20 cellular contexts compared by ENCODE assay signal in the genomic region with DNA sequence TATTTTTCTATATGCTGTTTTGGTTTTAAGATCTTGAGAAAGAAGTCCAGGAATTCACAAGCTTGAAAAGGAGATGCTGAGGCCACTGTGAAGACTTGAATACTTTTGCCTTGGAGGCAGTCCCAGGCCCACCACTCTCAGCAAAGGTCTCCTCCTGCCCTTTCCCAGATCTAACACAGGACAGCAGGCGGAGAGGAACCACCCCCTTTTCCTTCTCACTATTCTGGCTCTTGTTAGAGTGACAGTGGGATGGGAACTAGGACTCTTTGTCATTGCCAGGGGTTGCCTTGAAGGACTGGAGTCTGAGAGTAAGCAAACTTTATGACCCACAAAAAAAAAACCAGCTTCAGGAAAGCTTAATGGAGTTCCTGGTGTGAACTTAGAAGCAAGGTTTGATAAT. TPM values are rescaled to one million over a fixed set of nuclear protein-coding genes. Genes with fewer than 3 reads are reported as not detected.
DNase-seq lines count a peak whose midpoint lies in the region; ATAC-seq, FAIRE-seq and TF ChIP-seq lines count a peak whose summit lies in the region.
"Had no signal": no experiment of that assay in that cellular context is flagged by ENCODE, and none has a peak within 500 bp of the region (broad histone marks: within the 10 kb centered on the region; RNA-seq: fewer than 3 reads in every experiment).

No MANE protein-coding gene starts in this region.

- 73 to 86% methylated on average over 1 of the region's 1 CpG for WGBS in heart right ventricle, 2 donors

- no peaks in the 10 kb centered on the region for H3K79me2 ChIP-seq in endothelial cell of umbilical vein (ENCODE audit: control insufficient read depth, insufficient read depth, low read length)

- H3K9me3 ChIP-seq in heart right ventricle: no peaks in the 10 kb centered on the region
- no peaks in the 10 kb centered on the region for H3K9me3 ChIP-seq in right atrium auricular region
- H3K9me3 ChIP-seq in endothelial cell of umbilical vein (replicated peaks; ENCODE audit: control insufficient read depth, insufficient read depth, low read length): no peaks in the 10 kb centered on the region
- no peaks in the 10 kb centered on the region for H3K9me3 ChIP-seq in mucosa of stomach (ENCODE audit: control insufficient read depth, low read length)
- no peaks in the 10 kb centered on the region for H3K9me3 ChIP-seq in tibial artery
- H3K9me3 ChIP-seq: ascending aorta, tibial nerve had no signal

- peak overlapping the region; percentile 90 for H3K4me2 ChIP-seq in endothelial cell of umbilical vein (ENCODE audit: insufficient read depth, low read length)

- BruUV-seq in endothelial cell of umbilical vein (replicated peaks; lab: Mats Ljungman, UMichigan): no TSS peak

- no peak for FAIRE-seq in endothelial cell of umbilical vein (lab: Jason Lieb, UNC)
- no peak for FAIRE-seq in RCC 7860 (lab: Jason Lieb, UNC)

- POLR2A ChIA-PET in endothelial cell of umbilical vein (lab: Charles Lee): interaction anchor here (1.1 kb wide), 1 partner anchor 177 kb away, joined by 3 read pairs; no protein-coding TSS in a partner anchor

- H3K27ac ChIP-seq in heart right ventricle (peak overlapping the region in 4 of 10 donors; percentile 2 to 53 (median 26)), right atrium auricular region (no peak overlapping the region), endothelial cell of umbilical vein (ENCODE audit: insufficient read depth, low read depth, low read length) (no peak overlapping the region), tibial artery (no peak overlapping the region)
- H3K27ac ChIP-seq: ascending aorta, tibial nerve, WERI-Rb-1 had no signal

- TF ChIP-seq POLR2A in endothelial cell of umbilical vein (IDR thresholded peaks at IDR 0.05; ENCODE audit: low read depth, low read length): no peak

- H3K9me1 ChIP-seq in endothelial cell of umbilical vein (replicated peaks; ENCODE audit: control insufficient read depth, extremely low read depth, insufficient read depth, low read length): no peaks in the 10 kb centered on the region

- TF ChIP-seq CTCF in heart right ventricle (IDR thresholded peaks at IDR 0.05) (no peak), right atrium auricular region (IDR thresholded peaks at IDR 0.05) (no peak), endothelial cell of umbilical vein (IDR thresholded peaks at IDR 0.05; ENCODE audit: extremely low read depth in 1 of 2, insufficient read depth in 1 of 2, low read depth in 1 of 2, low read length in 2 of 2) (no peak), GM20000 (IDR thresholded peaks at IDR 0.05; ENCODE audit: extremely low read depth, missing control alignments) (no peak), tibial artery (IDR thresholded peaks at IDR 0.05) (no peak)

- intact Hi-C loops in heart right ventricle (cut with DNase I) (loop anchor here in 9 of 10 donors (2.0 to 10.0 kb wide), 8 partner anchors 64 to 279 kb away; a partner anchor contains a TSS), endothelial cell of umbilical vein (cut with micrococcal nuclease) (no loop called here), tibial artery (cut with DNase I; ENCODE audit: low total_unique reads) (loop anchor here (5.0 kb wide), 2 partner anchors 179 to 279 kb away; a partner anchor contains a TSS)

- peak overlapping the region in 5 of 10 donors; percentile 42 to 56 (median 51) for H3K4me3 ChIP-seq in heart right ventricle
- H3K4me3 ChIP-seq in right atrium auricular region: peak overlapping the region in 1 of 2 donors; percentile 38
- H3K4me3 ChIP-seq in endothelial cell of umbilical vein (replicated peaks in 1 of 3; ENCODE audit: insufficient read depth in 1 of 3, low read depth in 1 of 3, low read length in 3 of 3): no peak overlapping the region
- H3K4me3 ChIP-seq in mucosa of stomach (ENCODE audit: low read length): no peak overlapping the region
- H3K4me3 ChIP-seq in tibial artery: peak overlapping the region in 1 of 2 donors; percentile 47

- DNase-seq in heart right ventricle: no peak
- no peak for DNase-seq in right atrium auricular region (ENCODE audit: low spot score)
- DNase-seq in endothelial cell of umbilical vein (ENCODE audit: low read depth, low spot score): no peak
- no peak for DNase-seq in GM20000 (ENCODE audit: low spot score)
- no peak for DNase-seq in NCI-H524 (lab: John Stamatoyannopoulos, UW)
- no peak for DNase-seq in RCC 7860 (ENCODE audit: low spot score)
- no peak for DNase-seq in tibial artery
- DNase-seq: activated CD4-positive, alpha-beta T cell treated with anti-CD3 and anti-CD28 coated beads, Interleukin-2, amount 50 U/mL, for 48 hours; activated naive CD4-positive, alpha-beta T cell treated with anti-CD3 and anti-CD28 coated beads, Interleukin-2, amount 10 ng/mL, durations not matched to agents 7 days and 5 days; activated T-cell treated with anti-CD3 and anti-CD28 coated beads, Interleukin-2, amount 50 U/mL, for 24 hours; effector memory CD8-positive, alpha-beta T cell; immature natural killer cell; KG1; mammary epithelial cell; NCI-H510A; T-helper 17 cell had no signal

- peak overlapping the region; percentile 35 for H2AFZ ChIP-seq in endothelial cell of umbilical vein (ENCODE audit: low read depth, low read length)

- CTCF ChIA-PET in endothelial cell of umbilical vein (lab: Charles Lee): interaction anchor here (0.6 to 13.6 kb wide), 61 partner anchors 9 to 581 kb away, joined by 3 to 364 read pairs (median 5); a partner anchor contains a TSS

- dilution Hi-C loops in endothelial cell of umbilical vein (cut with MboI; ENCODE audit: extremely low pct_ligation_motif_present, low sequenced_read_pairs): no loop called here

- H3K27me3 ChIP-seq in heart right ventricle (no peaks in the 10 kb centered on the region), right atrium auricular region (no peaks in the 10 kb centered on the region), endothelial cell of umbilical vein (ENCODE audit: control insufficient read depth in 2 of 2, insufficient read depth in 2 of 2, low read length in 2 of 2) (no peaks in the 10 kb centered on the region), mucosa of stomach (ENCODE audit: control insufficient read depth, insufficient read depth, low read length) (peaks cover 5% of the 10 kb centered on the region), tibial artery (no peaks in the 10 kb centered on the region)
- H3K27me3 ChIP-seq: ascending aorta, tibial nerve had no signal

- peak in 6 of 8 donors; percentile 25 to 50 (median 38) for ATAC-seq in heart right ventricle
- ATAC-seq: effector memory CD8-positive, alpha-beta T cell; T-helper 17 cell had no signal

- H3K36me3 ChIP-seq in heart right ventricle: no peaks in the 10 kb centered on the region
- H3K36me3 ChIP-seq in right atrium auricular region: no peaks in the 10 kb centered on the region
- H3K36me3 ChIP-seq in endothelial cell of umbilical vein (ENCODE audit: control insufficient read depth in 2 of 2, extremely low read depth in 1 of 2, insufficient read depth in 2 of 2, low read length in 2 of 2): no peaks in the 10 kb centered on the region
- H3K36me3 ChIP-seq in mucosa of stomach (ENCODE audit: control insufficient read depth, insufficient read depth, low read length): no peaks in the 10 kb centered on the region
- H3K36me3 ChIP-seq in tibial artery: no peaks in the 10 kb centered on the region
- H3K36me3 ChIP-seq: ascending aorta, tibial nerve, WERI-Rb-1 had no signal

- H3K9ac ChIP-seq in endothelial cell of umbilical vein (replicated peaks; ENCODE audit: extremely low read depth, insufficient read depth, low read length): no peak overlapping the region
- peak overlapping the region; percentile 32 for H3K9ac ChIP-seq in mucosa of stomach (ENCODE audit: low read length)

- H3K4me1 ChIP-seq in heart right ventricle (peaks cover 0 to 26% (median 16%) of the 10 kb centered on the region in 9 donors), right atrium auricular region (peaks cover 0 to 23% of the 10 kb centered on the region in 2 donors), endothelial cell of umbilical vein (ENCODE audit: control insufficient read depth, extremely low read depth, insufficient read depth, low read length) (no peaks in the 10 kb centered on the region), mucosa of stomach (ENCODE audit: control insufficient read depth, insufficient read depth, low read length) (peaks cover 16% of the 10 kb centered on the region), tibial artery (peaks cover 0 to 53% (median 15%) of the 10 kb centered on the region in 4 donors)

- H4K20me1 ChIP-seq in endothelial cell of umbilical vein (replicated peaks; ENCODE audit: control insufficient read depth, extremely low read depth, insufficient read depth, low read length): no peaks in the 10 kb centered on the region

TF ChIP-seq in endothelial cell of umbilical vein, 7 proteins besides CTCF, POLR2A, EP300 and RAD21:
- no peak for TF ChIP-seq JUN (IDR thresholded peaks at IDR 0.05; ENCODE audit: borderline replicate concordance, insufficient read depth, insufficient read length, low read depth)
- TF ChIP-seq GATA2 (IDR thresholded peaks at IDR 0.05; ENCODE audit: insufficient read depth, insufficient read length, low read depth, low read length): no peak
- TF ChIP-seq, protein P1, sequence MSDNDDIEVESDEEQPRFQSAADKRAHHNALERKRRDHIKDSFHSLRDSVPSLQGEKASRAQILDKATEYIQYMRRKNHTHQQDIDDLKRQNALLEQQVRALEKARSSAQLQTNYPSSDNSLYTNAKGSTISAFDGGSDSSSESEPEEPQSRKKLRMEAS (IDR thresholded peaks at IDR 0.05; ENCODE audit: insufficient read depth, insufficient read length): no peak
- TF ChIP-seq EZH2 (IDR thresholded peaks at IDR 0.05; ENCODE audit: borderline replicate concordance, low read depth, low read length, severe bottlenecking): no peak
- no peak for TF ChIP-seq POLR2AphosphoS5 (IDR thresholded peaks at IDR 0.05; ENCODE audit: insufficient read depth, low read depth, low read length)
- no peak for TF ChIP-seq MYC (IDR thresholded peaks at IDR 0.05; ENCODE audit: low read depth, low read length)
- TF ChIP-seq FOS (IDR thresholded peaks at IDR 0.05; ENCODE audit: borderline replicate concordance, insufficient read depth, low read length): no peak

RNA-seq across cellular contexts. Expression of a gene that starts 54.7 kb away (rescaled TPM):
- total RNA-seq in heart right ventricle (10 to 100 TPM; 11.3 to 18.6 (median 14.6) TPM), right atrium auricular region (10 to 100 TPM; 19.1 to 20.2 TPM), endothelial cell of umbilical vein (14.6 and 15.7 TPM in 2 replicates)
- polyA plus RNA-seq in heart right ventricle (10 to 100 TPM in 1 of 2 donors, 1 to 10 TPM in 1; 8.1 to 10.1 TPM), endothelial cell of umbilical vein (7.1 and 7.9 TPM in 2 replicates)
- polyA plus RNA-seq in endothelial cell of umbilical vein (2011; cell fraction: cytosol; rRNA removed): 8.0 and 8.9 TPM in 2 replicates
- polyA plus RNA-seq in endothelial cell of umbilical vein (2011; cell fraction: nucleus; rRNA removed): 14.1 and 16.6 TPM in 2 replicates
- 12.7 and 13.3 TPM in 2 replicates for polyA plus RNA-seq in endothelial cell of umbilical vein (2012)
- 8.5 and 9.0 TPM in 2 replicates for polyA minus RNA-seq in endothelial cell of umbilical vein
- polyA minus RNA-seq in endothelial cell of umbilical vein (2011; cell fraction: cytosol; rRNA and poly(A)+ RNA removed): 9.2 TPM
- 9.9 and 11.1 TPM in 2 replicates for polyA minus RNA-seq in endothelial cell of umbilical vein (2011; cell fraction: nucleus; rRNA and poly(A)+ RNA removed)
